1 cellular context compared by ENCODE assay signal in the genomic region with DNA sequence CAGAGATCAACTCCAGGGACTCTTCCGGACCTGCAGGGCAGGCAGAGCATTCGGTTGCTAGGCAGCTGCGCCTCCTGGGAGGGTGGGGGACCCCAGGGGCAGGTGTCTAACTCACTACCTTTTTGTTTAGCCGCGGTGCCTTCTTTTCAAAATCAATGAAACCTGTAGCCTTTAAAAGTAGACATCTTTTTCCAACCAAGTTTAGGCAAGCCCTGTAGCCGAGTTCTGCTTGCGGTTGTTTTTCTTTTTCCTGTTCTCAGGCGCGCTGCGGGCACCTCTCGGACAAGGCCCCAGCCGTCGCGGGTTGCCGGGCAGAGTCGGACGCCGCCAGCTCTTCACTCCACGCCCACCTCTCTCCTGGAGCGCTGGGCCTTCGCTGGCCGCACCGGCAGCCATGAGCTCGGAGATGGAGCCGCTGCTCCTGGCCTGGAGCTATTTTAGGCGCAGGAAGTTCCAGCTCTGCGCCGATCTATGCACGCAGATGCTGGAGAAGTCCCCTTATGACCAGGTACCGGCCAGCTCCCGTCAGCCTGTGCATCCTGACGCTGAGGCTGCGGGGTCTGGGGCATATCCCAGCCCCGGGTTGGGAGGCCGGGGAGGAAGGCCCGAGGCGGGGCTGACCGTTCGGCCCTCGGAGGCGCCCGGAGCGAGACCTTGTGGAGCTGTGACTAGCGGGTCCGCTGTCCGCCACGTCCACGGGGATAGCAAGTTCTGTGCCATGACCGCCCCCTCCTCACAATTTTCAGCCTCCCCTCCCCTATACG.
TF ChIP-seq lines count a peak whose summit lies in the region.

A gene (plus strand): TSS at position 338 of the 764 bp plus-strand sequence. CDS start 57 bp downstream, at position 395.

TF ChIP-seq in HepG2, 621 proteins besides CTCF, POLR2A, EP300 and RAD21 (continued from another document and continues in another):
- TF ChIP-seq, protein P1, sequence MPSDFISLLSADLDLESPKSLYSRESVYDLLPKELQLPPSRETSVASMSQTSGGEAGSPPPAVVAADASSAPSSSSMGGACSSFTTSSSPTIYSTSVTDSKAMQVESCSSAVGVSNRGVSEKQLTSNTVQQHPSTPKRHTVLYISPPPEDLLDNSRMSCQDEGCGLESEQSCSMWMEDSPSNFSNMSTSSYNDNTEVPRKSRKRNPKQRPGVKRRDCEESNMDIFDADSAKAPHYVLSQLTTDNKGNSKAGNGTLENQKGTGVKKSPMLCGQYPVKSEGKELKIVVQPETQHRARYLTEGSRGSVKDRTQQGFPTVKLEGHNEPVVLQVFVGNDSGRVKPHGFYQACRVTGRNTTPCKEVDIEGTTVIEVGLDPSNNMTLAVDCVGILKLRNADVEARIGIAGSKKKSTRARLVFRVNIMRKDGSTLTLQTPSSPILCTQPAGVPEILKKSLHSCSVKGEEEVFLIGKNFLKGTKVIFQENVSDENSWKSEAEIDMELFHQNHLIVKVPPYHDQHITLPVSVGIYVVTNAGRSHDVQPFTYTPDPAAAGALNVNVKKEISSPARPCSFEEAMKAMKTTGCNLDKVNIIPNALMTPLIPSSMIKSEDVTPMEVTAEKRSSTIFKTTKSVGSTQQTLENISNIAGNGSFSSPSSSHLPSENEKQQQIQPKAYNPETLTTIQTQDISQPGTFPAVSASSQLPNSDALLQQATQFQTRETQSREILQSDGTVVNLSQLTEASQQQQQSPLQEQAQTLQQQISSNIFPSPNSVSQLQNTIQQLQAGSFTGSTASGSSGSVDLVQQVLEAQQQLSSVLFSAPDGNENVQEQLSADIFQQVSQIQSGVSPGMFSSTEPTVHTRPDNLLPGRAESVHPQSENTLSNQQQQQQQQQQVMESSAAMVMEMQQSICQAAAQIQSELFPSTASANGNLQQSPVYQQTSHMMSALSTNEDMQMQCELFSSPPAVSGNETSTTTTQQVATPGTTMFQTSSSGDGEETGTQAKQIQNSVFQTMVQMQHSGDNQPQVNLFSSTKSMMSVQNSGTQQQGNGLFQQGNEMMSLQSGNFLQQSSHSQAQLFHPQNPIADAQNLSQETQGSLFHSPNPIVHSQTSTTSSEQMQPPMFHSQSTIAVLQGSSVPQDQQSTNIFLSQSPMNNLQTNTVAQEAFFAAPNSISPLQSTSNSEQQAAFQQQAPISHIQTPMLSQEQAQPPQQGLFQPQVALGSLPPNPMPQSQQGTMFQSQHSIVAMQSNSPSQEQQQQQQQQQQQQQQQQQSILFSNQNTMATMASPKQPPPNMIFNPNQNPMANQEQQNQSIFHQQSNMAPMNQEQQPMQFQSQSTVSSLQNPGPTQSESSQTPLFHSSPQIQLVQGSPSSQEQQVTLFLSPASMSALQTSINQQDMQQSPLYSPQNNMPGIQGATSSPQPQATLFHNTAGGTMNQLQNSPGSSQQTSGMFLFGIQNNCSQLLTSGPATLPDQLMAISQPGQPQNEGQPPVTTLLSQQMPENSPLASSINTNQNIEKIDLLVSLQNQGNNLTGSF (CRISPR knock-in tag; IDR thresholded peaks at IDR 0.05), result 0 out of 2 replicates have a peak, but pooled peaks have one; percentile 33
- TF ChIP-seq ZNF652 (CRISPR knock-in tag; IDR thresholded peaks at IDR 0.05; ENCODE audit: borderline replicate concordance, low read depth) (no peak), ZNF761 (CRISPR knock-in tag; conservative IDR thresholded peaks at IDR 0.05) (no peak), FOXC1 (CRISPR knock-in tag; IDR thresholded peaks at IDR 0.05; ENCODE audit: borderline replicate concordance) (peak; percentile 85; the same call in 1 of the 2 replicates), ZNF282 (IDR thresholded peaks at IDR 0.05; ENCODE audit: partially characterized antibody) (no peak), ZKSCAN8 (CRISPR knock-in tag; IDR thresholded peaks at IDR 0.05; ENCODE audit: borderline replicate concordance) (no peak), NR3C1 (CRISPR knock-in tag; IDR thresholded peaks at IDR 0.05) (no peak), IRF2 (CRISPR knock-in tag; IDR thresholded peaks at IDR 0.05) (0 out of 2 replicates have a peak, but pooled peaks have one; percentile 66), TOPORS (CRISPR knock-in tag; IDR thresholded peaks at IDR 0.05) (no peak), ZNF431 (CRISPR knock-in tag; IDR thresholded peaks at IDR 0.05; ENCODE audit: borderline replicate concordance, low read depth) (no peak), HDAC1 (CRISPR knock-in tag; IDR thresholded peaks at IDR 0.05) (peak; percentile 94), CENPT (CRISPR knock-in tag; IDR thresholded peaks at IDR 0.05; ENCODE audit: low read depth) (no peak), ZNF614 (CRISPR knock-in tag; IDR thresholded peaks at IDR 0.05; ENCODE audit: borderline replicate concordance) (peak; percentile 69; the same call in 1 of the 2 replicates), ATF7 (IDR thresholded peaks at IDR 0.05) (no peak), ATF7 (CRISPR knock-in tag; IDR thresholded peaks at IDR 0.05) (no peak), NONO (IDR thresholded peaks at IDR 0.05) (no peak), NONO (CRISPR knock-in tag; conservative IDR thresholded peaks at IDR 0.05) (peak; percentile 82; the same call in 1 of the 2 replicates), ZNF550 (CRISPR knock-in tag; IDR thresholded peaks at IDR 0.05; ENCODE audit: borderline replicate concordance) (peak; percentile 52; the same call in 1 of the 2 replicates), ERF (CRISPR knock-in tag; IDR thresholded peaks at IDR 0.05) (no peak), ZNF777 (CRISPR knock-in tag; IDR thresholded peaks at IDR 0.05) (peak; percentile 94), ZNF562 (CRISPR knock-in tag; IDR thresholded peaks at IDR 0.05; ENCODE audit: borderline replicate concordance) (no peak)
- TF ChIP-seq, protein P2, sequence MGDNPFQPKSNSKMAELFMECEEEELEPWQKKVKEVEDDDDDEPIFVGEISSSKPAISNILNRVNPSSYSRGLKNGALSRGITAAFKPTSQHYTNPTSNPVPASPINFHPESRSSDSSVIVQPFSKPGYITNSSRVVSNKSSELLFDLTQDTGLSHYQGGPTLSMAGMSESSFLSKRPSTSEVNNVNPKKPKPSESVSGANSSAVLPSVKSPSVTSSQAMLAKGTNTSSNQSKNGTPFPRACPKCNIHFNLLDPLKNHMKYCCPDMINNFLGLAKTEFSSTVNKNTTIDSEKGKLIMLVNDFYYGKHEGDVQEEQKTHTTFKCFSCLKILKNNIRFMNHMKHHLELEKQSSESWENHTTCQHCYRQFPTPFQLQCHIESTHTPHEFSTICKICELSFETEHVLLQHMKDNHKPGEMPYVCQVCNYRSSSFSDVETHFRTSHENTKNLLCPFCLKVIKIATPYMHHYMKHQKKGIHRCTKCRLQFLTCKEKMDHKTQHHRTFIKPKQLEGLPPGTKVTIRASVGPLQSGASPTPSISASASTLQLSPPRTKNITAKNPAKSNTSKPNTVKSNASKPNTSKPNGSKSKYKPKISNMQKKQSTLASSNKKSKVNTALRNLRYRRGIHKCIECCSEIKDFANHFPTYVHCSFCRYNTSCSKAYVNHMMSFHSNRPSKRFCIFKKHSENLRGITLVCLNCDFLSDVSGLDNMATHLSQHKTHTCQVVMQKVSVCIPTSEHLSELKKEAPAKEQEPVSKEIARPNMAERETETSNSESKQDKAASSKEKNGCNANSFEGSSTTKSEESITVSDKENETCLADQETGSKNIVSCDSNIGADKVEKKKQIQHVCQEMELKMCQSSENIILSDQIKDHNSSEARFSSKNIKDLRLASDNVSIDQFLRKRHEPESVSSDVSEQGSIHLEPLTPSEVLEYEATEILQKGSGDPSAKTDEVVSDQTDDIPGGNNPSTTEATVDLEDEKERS (CRISPR knock-in tag; IDR thresholded peaks at IDR 0.05), result peak; percentile 92
- TF ChIP-seq, protein P3, sequence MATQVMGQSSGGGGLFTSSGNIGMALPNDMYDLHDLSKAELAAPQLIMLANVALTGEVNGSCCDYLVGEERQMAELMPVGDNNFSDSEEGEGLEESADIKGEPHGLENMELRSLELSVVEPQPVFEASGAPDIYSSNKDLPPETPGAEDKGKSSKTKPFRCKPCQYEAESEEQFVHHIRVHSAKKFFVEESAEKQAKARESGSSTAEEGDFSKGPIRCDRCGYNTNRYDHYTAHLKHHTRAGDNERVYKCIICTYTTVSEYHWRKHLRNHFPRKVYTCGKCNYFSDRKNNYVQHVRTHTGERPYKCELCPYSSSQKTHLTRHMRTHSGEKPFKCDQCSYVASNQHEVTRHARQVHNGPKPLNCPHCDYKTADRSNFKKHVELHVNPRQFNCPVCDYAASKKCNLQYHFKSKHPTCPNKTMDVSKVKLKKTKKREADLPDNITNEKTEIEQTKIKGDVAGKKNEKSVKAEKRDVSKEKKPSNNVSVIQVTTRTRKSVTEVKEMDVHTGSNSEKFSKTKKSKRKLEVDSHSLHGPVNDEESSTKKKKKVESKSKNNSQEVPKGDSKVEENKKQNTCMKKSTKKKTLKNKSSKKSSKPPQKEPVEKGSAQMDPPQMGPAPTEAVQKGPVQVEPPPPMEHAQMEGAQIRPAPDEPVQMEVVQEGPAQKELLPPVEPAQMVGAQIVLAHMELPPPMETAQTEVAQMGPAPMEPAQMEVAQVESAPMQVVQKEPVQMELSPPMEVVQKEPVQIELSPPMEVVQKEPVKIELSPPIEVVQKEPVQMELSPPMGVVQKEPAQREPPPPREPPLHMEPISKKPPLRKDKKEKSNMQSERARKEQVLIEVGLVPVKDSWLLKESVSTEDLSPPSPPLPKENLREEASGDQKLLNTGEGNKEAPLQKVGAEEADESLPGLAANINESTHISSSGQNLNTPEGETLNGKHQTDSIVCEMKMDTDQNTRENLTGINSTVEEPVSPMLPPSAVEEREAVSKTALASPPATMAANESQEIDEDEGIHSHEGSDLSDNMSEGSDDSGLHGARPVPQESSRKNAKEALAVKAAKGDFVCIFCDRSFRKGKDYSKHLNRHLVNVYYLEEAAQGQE (IDR thresholded peaks at IDR 0.05; ENCODE audit: borderline replicate concordance in 1 of 2, low read depth in 1 of 2, low read length in 2 of 2), result no peak
- TF ChIP-seq, protein P4, sequence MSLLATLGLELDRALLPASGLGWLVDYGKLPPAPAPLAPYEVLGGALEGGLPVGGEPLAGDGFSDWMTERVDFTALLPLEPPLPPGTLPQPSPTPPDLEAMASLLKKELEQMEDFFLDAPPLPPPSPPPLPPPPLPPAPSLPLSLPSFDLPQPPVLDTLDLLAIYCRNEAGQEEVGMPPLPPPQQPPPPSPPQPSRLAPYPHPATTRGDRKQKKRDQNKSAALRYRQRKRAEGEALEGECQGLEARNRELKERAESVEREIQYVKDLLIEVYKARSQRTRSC (CRISPR knock-in tag; IDR thresholded peaks at IDR 0.05; ENCODE audit: low read depth), result 0 out of 2 replicates have a peak, but pooled peaks have one; percentile 55
- TF ChIP-seq, protein P5, sequence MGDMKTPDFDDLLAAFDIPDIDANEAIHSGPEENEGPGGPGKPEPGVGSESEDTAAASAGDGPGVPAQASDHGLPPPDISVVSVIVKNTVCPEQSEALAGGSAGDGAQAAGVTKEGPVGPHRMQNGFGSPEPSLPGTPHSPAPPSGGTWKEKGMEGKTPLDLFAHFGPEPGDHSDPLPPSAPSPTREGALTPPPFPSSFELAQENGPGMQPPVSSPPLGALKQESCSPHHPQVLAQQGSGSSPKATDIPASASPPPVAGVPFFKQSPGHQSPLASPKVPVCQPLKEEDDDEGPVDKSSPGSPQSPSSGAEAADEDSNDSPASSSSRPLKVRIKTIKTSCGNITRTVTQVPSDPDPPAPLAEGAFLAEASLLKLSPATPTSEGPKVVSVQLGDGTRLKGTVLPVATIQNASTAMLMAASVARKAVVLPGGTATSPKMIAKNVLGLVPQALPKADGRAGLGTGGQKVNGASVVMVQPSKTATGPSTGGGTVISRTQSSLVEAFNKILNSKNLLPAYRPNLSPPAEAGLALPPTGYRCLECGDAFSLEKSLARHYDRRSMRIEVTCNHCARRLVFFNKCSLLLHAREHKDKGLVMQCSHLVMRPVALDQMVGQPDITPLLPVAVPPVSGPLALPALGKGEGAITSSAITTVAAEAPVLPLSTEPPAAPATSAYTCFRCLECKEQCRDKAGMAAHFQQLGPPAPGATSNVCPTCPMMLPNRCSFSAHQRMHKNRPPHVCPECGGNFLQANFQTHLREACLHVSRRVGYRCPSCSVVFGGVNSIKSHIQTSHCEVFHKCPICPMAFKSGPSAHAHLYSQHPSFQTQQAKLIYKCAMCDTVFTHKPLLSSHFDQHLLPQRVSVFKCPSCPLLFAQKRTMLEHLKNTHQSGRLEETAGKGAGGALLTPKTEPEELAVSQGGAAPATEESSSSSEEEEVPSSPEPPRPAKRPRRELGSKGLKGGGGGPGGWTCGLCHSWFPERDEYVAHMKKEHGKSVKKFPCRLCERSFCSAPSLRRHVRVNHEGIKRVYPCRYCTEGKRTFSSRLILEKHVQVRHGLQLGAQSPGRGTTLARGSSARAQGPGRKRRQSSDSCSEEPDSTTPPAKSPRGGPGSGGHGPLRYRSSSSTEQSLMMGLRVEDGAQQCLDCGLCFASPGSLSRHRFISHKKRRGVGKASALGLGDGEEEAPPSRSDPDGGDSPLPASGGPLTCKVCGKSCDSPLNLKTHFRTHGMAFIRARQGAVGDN (CRISPR knock-in tag; IDR thresholded peaks at IDR 0.05), result peak; percentile 93
- TF ChIP-seq, protein P6, sequence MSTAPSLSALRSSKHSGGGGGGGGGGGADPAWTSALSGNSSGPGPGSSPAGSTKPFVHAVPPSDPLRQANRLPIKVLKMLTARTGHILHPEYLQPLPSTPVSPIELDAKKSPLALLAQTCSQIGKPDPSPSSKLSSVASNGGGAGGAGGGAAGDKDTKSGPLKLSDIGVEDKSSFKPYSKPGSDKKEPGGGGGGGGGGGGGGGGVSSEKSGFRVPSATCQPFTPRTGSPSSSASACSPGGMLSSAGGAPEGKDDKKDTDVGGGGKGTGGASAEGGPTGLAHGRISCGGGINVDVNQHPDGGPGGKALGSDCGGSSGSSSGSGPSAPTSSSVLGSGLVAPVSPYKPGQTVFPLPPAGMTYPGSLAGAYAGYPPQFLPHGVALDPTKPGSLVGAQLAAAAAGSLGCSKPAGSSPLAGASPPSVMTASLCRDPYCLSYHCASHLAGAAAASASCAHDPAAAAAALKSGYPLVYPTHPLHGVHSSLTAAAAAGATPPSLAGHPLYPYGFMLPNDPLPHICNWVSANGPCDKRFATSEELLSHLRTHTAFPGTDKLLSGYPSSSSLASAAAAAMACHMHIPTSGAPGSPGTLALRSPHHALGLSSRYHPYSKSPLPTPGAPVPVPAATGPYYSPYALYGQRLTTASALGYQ (CRISPR knock-in tag; IDR thresholded peaks at IDR 0.05), result no peak
- TF ChIP-seq, protein P7, sequence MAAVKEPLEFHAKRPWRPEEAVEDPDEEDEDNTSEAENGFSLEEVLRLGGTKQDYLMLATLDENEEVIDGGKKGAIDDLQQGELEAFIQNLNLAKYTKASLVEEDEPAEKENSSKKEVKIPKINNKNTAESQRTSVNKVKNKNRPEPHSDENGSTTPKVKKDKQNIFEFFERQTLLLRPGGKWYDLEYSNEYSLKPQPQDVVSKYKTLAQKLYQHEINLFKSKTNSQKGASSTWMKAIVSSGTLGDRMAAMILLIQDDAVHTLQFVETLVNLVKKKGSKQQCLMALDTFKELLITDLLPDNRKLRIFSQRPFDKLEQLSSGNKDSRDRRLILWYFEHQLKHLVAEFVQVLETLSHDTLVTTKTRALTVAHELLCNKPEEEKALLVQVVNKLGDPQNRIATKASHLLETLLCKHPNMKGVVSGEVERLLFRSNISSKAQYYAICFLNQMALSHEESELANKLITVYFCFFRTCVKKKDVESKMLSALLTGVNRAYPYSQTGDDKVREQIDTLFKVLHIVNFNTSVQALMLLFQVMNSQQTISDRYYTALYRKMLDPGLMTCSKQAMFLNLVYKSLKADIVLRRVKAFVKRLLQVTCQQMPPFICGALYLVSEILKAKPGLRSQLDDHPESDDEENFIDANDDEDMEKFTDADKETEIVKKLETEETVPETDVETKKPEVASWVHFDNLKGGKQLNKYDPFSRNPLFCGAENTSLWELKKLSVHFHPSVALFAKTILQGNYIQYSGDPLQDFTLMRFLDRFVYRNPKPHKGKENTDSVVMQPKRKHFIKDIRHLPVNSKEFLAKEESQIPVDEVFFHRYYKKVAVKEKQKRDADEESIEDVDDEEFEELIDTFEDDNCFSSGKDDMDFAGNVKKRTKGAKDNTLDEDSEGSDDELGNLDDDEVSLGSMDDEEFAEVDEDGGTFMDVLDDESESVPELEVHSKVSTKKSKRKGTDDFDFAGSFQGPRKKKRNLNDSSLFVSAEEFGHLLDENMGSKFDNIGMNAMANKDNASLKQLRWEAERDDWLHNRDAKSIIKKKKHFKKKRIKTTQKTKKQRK (IDR thresholded peaks at IDR 0.05; ENCODE audit: low read length), result no peak
